In the genomic region with DNA sequence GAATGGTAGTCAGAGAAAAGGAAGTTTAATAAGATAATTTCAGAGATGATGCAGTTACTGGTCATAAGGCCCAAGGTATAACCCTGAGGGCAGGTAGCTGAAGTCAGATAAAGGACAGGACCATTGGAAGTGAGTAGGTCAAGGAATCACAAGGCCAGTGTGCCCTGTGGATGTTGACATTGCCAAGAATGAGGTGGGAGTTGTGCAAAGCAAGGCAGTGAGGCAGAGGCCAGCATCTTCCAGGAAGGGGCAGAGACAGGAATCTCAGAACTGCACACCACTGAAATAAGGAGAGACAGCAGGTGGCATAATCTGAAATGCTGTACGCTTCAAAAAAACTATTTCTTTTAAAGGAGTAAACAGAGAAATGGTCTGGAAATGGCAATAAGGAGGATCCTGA, we compare ENCODE assay signal across 29 cellular contexts.
DNase-seq lines count a peak whose midpoint lies in the region; ATAC-seq, FAIRE-seq and TF ChIP-seq lines count a peak whose summit lies in the region.
"Had no signal": no experiment of that assay in that cellular context is flagged by ENCODE, and none has a peak within 500 bp of the region (broad histone marks: within the 10 kb centered on the region; RNA-seq: fewer than 3 reads in every experiment).

No MANE protein-coding gene starts in this region.

- TF ChIP-seq CTCF in A549 (IDR thresholded peaks at IDR 0.05) (no peak), PC-9 (conservative IDR thresholded peaks at IDR 0.05) (no peak), hepatocyte (IDR thresholded peaks at IDR 0.05; ENCODE audit: poor library complexity) (no peak), chondrocyte (IDR thresholded peaks at IDR 0.05) (no peak), esophagus muscularis mucosa (IDR thresholded peaks at IDR 0.05) (no peak)

- POLR2A ChIA-PET in A549 (lab: Yijun Ruan, JAX) = no interaction called here
- POLR2A ChIA-PET in PC-9 (lab: Charles Lee; ENCODE audit: unreplicated experiment) = no interaction called here

- H3K9me3 ChIP-seq in A549 = no peaks in the 10 kb centered on the region
- H3K9me3 ChIP-seq in PC-9 (ENCODE audit: insufficient read depth, low read depth) = no peaks in the 10 kb centered on the region
- no peaks in the 10 kb centered on the region for H3K9me3 ChIP-seq in trophoblast cell (ENCODE audit: insufficient read depth, low read depth, low read length)
- no peaks in the 10 kb centered on the region for H3K9me3 ChIP-seq in hepatocyte (ENCODE audit: low read depth)
- no peaks in the 10 kb centered on the region for H3K9me3 ChIP-seq in esophagus muscularis mucosa
- H3K9me3 ChIP-seq: BE2C, BLaER1 had no signal

- TF ChIP-seq RAD21 in A549 (conservative IDR thresholded peaks at IDR 0.05 in 1 of 2, IDR thresholded peaks at IDR 0.05 in 1 of 2) = no peak

- no peak overlapping the region for H2AK5ac ChIP-seq in trophoblast cell (ENCODE audit: low read length)

- H2AFZ ChIP-seq in PC-9 = no peak overlapping the region
- H2AFZ ChIP-seq in trophoblast cell (ENCODE audit: insufficient read depth, low read length, poor library complexity) = no peak overlapping the region
- H2AFZ ChIP-seq in hepatocyte = no peak overlapping the region

- H3K36me3 Mint-ChIP-seq in chondrocyte (ENCODE audit: low read depth) = peaks cover 1% of the 10 kb centered on the region
- H3K36me3 Mint-ChIP-seq: CD14-positive monocyte; CD4-positive, alpha-beta memory T cell; CD4-positive, CD25-positive, alpha-beta regulatory T cell; CD8-positive, alpha-beta memory T cell had no signal

- DNase-seq in A549 (ENCODE audit: low read depth in 1 of 2, low spot score in 1 of 2) (no peak), PC-9 (peak in 1 of 2 experiments; percentile 68), kidney glomerular epithelial cell (lab: John Stamatoyannopoulos, UW) (peak; percentile 23), trophoblast cell (peak; percentile 84 to 85), hepatocyte (ENCODE audit: low spot score) (no peak), chondrocyte (ENCODE audit: low spot score) (no peak), esophagus muscularis mucosa (ENCODE audit: extremely low spot score) (no peak)
- DNase-seq: 8988T; AML-193; BE2C; C1 segment of cervical spinal cord; CD4-positive, alpha-beta memory T cell; CD4-positive, CD25-positive, alpha-beta regulatory T cell; CD8-positive, alpha-beta memory T cell; COR-L47; DMS 273 treated with DMSO at 0.1 percent for 48 hours; DMS153; DMS53; DMS79; DND-41; EL; GDM1 had no signal

- H3K4me1 Mint-ChIP-seq in chondrocyte (ENCODE audit: low read depth) = peaks cover 2% of the 10 kb centered on the region
- H3K4me1 Mint-ChIP-seq: CD4-positive, alpha-beta memory T cell; CD4-positive, CD25-positive, alpha-beta regulatory T cell; CD8-positive, alpha-beta memory T cell had no signal

- H3K9ac ChIP-seq in trophoblast cell (ENCODE audit: low read length) = no peak overlapping the region
- H3K9ac ChIP-seq: BLaER1 had no signal

- H3K27ac ChIP-seq in A549 (0 out of 6 replicates have a peak overlapping the region, but pooled peaks of 1 of the 2 experiments have one; percentile 6), PC-9 (peak overlapping the region; percentile 14), trophoblast cell (ENCODE audit: low read depth, low read length) (no peak overlapping the region), hepatocyte (no peak overlapping the region), esophagus muscularis mucosa (replicated peaks in 1 of 4) (no peak overlapping the region)
- H3K27ac ChIP-seq: BLaER1 had no signal

- H2BK120ac ChIP-seq in trophoblast cell (ENCODE audit: insufficient read depth, low read length, poor library complexity) = no peak overlapping the region

- H3K9me3 Mint-ChIP-seq in chondrocyte (ENCODE audit: low read depth) = no peaks in the 10 kb centered on the region
- H3K9me3 Mint-ChIP-seq: CD4-positive, alpha-beta memory T cell had no signal

- H3K4me1 ChIP-seq in A549 (peaks cover 20% of the 10 kb centered on the region), PC-9 (replicated peaks; ENCODE audit: insufficient read depth) (peaks cover 57% of the 10 kb centered on the region), trophoblast cell (ENCODE audit: control insufficient read depth in 1 of 2, insufficient read depth in 2 of 2, low read length in 2 of 2) (peaks cover 0 to 2% of the 10 kb centered on the region in 2 experiments), hepatocyte (ENCODE audit: insufficient read depth) (peaks cover 8% of the 10 kb centered on the region), esophagus muscularis mucosa (no peaks in the 10 kb centered on the region)
- H3K4me1 ChIP-seq: BE2C had no signal

- H3K27me3 ChIP-seq in PC-9 (ENCODE audit: insufficient read depth, low read depth) (no peaks in the 10 kb centered on the region), trophoblast cell (ENCODE audit: insufficient read depth, low read length) (no peaks in the 10 kb centered on the region), hepatocyte (no peaks in the 10 kb centered on the region), esophagus muscularis mucosa (no peaks in the 10 kb centered on the region)
- H3K27me3 ChIP-seq: BE2C, BLaER1 had no signal

- H3K23ac ChIP-seq in trophoblast cell (ENCODE audit: low read length) = no peak overlapping the region

- BruUV-seq in PC-9 (replicated peaks; lab: Mats Ljungman, UMichigan) = no TSS peak

- H3F3A ChIP-seq in PC-9 (ENCODE audit: insufficient read depth, low read depth) = peaks cover 33% of the 10 kb centered on the region

- H4K12ac ChIP-seq in trophoblast cell (ENCODE audit: low read depth, low read length) = no peak overlapping the region

- H2BK12ac ChIP-seq in trophoblast cell (ENCODE audit: low read length) = no peak overlapping the region

- no peak overlapping the region for H2BK5ac ChIP-seq in trophoblast cell (ENCODE audit: low read depth, low read length, poor library complexity)

- H3K27ac Mint-ChIP-seq in chondrocyte (ENCODE audit: unreplicated experiment) = no peak overlapping the region
- H3K27ac Mint-ChIP-seq: CD4-positive, CD25-positive, alpha-beta regulatory T cell had no signal

- no peak overlapping the region for H3K4ac ChIP-seq in trophoblast cell (ENCODE audit: low read depth, low read length)

- TF ChIP-seq POLR2A in A549 (IDR thresholded peaks at IDR 0.05; ENCODE audit: low read length) (no peak), esophagus muscularis mucosa (IDR thresholded peaks at IDR 0.05; ENCODE audit: low read depth) (no peak)

- peaks cover 94% of the 10 kb centered on the region for H3K79me2 ChIP-seq in PC-9 (ENCODE audit: low read depth)
- no peaks in the 10 kb centered on the region for H3K79me2 ChIP-seq in trophoblast cell (ENCODE audit: control insufficient read depth, insufficient read depth, low read length, poor library complexity)
- H3K79me2 ChIP-seq in hepatocyte = peaks cover 45% of the 10 kb centered on the region

- WGBS in A549 (ENCODE audit: missing lambda C conversion rate) = 83% methylated on average over 1 of the region's 1 CpG
- WGBS in trophoblast cell (ENCODE audit: extremely low coverage, insufficient coverage, insufficient read length) = no CpG with 5 or more reads among the region's 1 CpG
- WGBS in hepatocyte (ENCODE audit: low lambda C conversion rate, missing lambda C conversion rate) = 88% methylated on average over 1 of the region's 1 CpG
- WGBS in esophagus muscularis mucosa = 84% methylated on average over 1 of the region's 1 CpG

- ATAC-seq in A549 (peak; percentile 19 to 39; a peak in 3 of 6 replicates), HG02588 (IDR thresholded peaks at IDR 0.05; ENCODE audit: unreplicated experiment) (no peak)
- ATAC-seq: GM12878 had no signal

- H3K9me2 ChIP-seq in PC-9 (ENCODE audit: insufficient read depth) = no peaks in the 10 kb centered on the region
- no peaks in the 10 kb centered on the region for H3K9me2 ChIP-seq in hepatocyte (replicated peaks; ENCODE audit: insufficient read depth)

- peaks cover 1% of the 10 kb centered on the region for H3K79me1 ChIP-seq in trophoblast cell (ENCODE audit: low read length)

- CTCF ChIA-PET in A549 (lab: Yijun Ruan, JAX) (interaction anchor here (0.7 to 1.3 kb wide), 2 partner anchors 12 to 22 kb away, joined by 4 read pairs; no protein-coding TSS in a partner anchor), PC-9 (lab: Charles Lee) (no interaction called here)

- H3K18ac ChIP-seq in trophoblast cell (ENCODE audit: low read length) = no peak overlapping the region

- no peak overlapping the region for H3K14ac ChIP-seq in trophoblast cell (ENCODE audit: low read length)

- H4K91ac ChIP-seq in trophoblast cell (ENCODE audit: low read depth, low read length) = no peak overlapping the region

- H4K20me1 ChIP-seq in PC-9 (ENCODE audit: insufficient read depth) = no peaks in the 10 kb centered on the region
- peaks cover 8% of the 10 kb centered on the region for H4K20me1 ChIP-seq in hepatocyte (ENCODE audit: insufficient read depth, poor library complexity, severe bottlenecking)
- H4K20me1 ChIP-seq: BLaER1 had no signal

- FAIRE-seq in A549 (lab: Jason Lieb, UNC) = no peak
- FAIRE-seq: A204.1, GM12878, GM12892, GM18507 had no signal

- H3K4me3 Mint-ChIP-seq in chondrocyte (ENCODE audit: unreplicated experiment) = no peak overlapping the region
- H3K4me3 Mint-ChIP-seq: CD14-positive monocyte; CD4-positive, alpha-beta memory T cell; CD4-positive, CD25-positive, alpha-beta regulatory T cell; CD8-positive, alpha-beta memory T cell had no signal

- intact Hi-C loops in PC-9 (cut with micrococcal nuclease; ENCODE audit: unreplicated experiment) = no loop called here
- intact Hi-C loops in esophagus muscularis mucosa (cut with DNase I) = no loop called here

- TF ChIP-seq EP300 in A549 (IDR thresholded peaks at IDR 0.05) (no peak), esophagus muscularis mucosa (IDR thresholded peaks at IDR 0.05) (no peak)

- no peak overlapping the region for H3K4me2 ChIP-seq in A549
- peak overlapping the region; percentile 10 for H3K4me2 ChIP-seq in PC-9
- no peak overlapping the region for H3K4me2 ChIP-seq in trophoblast cell (ENCODE audit: low read length)
- H3K4me2 ChIP-seq in hepatocyte = no peak overlapping the region
- H3K4me2 ChIP-seq: BLaER1 had no signal

- no peak overlapping the region for H4K8ac ChIP-seq in trophoblast cell (ENCODE audit: low read depth, low read length)

- H3K36me3 ChIP-seq in PC-9 (ENCODE audit: low read depth) (no peaks in the 10 kb centered on the region), trophoblast cell (ENCODE audit: control insufficient read depth in 1 of 2, insufficient read depth in 2 of 2, low read length in 2 of 2) (no peaks in the 10 kb centered on the region), hepatocyte (replicated peaks; ENCODE audit: insufficient read depth, low read depth) (no peaks in the 10 kb centered on the region), esophagus muscularis mucosa (no peaks in the 10 kb centered on the region)
- H3K36me3 ChIP-seq: BE2C, BLaER1 had no signal

- peaks cover 3% of the 10 kb centered on the region for H3K27me3 Mint-ChIP-seq in chondrocyte (ENCODE audit: low read depth)

- H3K4me3 ChIP-seq in A549 = no peak overlapping the region
- no peak overlapping the region for H3K4me3 ChIP-seq in PC-9
- no peak overlapping the region for H3K4me3 ChIP-seq in trophoblast cell (ENCODE audit: low read depth, low read length)
- H3K4me3 ChIP-seq in hepatocyte = no peak overlapping the region
- no peak overlapping the region for H3K4me3 ChIP-seq in esophagus muscularis mucosa
- H3K4me3 ChIP-seq: BLaER1, GM12878 had no signal

TF ChIP-seq in A549, 52 proteins besides CTCF, POLR2A, EP300 and RAD21 (continues in another document):
- no peak for TF ChIP-seq NR3C1 (IDR thresholded peaks at IDR 0.05)

Comparison
In these comparisons a context has a peak if more than half of its experiments do, and no peak if none do; other contexts are left out.
1. DNase-seq: peak in kidney glomerular epithelial cell (single experiment) and trophoblast cell (2 of 2); none in A549 (0 of 2), hepatocyte (single experiment), chondrocyte (single experiment) and esophagus muscularis mucosa (single experiment).